ENCODE assay signal across 18 cellular contexts in the genomic region with DNA sequence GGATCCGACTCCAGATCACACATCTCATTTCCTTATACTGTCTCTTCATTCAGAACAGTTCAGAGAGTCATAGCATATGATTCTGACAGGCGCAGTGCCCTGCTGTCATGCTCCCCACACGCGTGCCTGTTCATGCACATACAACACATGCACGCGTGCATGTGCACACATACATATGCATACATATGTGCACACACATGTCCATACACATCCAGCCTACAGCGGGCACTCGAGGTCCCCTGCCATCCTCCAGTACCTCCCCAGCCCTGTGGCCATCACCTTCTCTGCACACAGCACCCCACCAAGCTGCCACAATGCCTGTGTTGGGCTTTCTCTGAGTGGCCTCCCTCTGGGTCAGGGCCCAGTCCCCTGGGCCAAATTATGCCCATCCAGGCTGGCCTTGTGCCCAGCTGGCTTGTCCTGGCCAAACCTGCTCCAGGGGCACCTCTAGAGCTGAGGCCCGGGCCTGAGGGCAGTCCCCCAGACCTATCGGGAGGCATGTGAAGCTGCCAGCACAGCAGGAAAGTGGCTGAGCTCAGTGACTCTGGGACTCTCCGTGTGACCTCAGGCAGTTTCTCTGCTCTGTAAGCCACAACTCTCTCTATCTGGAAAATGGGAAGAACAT. TPM values are rescaled to one million over a fixed set of nuclear protein-coding genes. Genes with fewer than 3 reads are reported as not detected.
A peak's percentile ranks its signal among the peaks of the same experiment; 100 is the strongest.
DNase-seq lines count a peak whose midpoint lies in the region; ATAC-seq and TF ChIP-seq lines count a peak whose summit lies in the region.
"Had no signal": no experiment of that assay in that cellular context is flagged by ENCODE, and none has a peak within 500 bp of the region (broad histone marks: within the 10 kb centered on the region; RNA-seq: fewer than 3 reads in every experiment).

No MANE protein-coding gene starts in this region.

- peaks cover 5% of the 10 kb centered on the region for H3K9me2 ChIP-seq in GM23338 (ENCODE audit: insufficient read depth)

- peaks cover 0 to 17% (median 8%) of the 10 kb centered on the region in 4 donors for H3K9me3 ChIP-seq in esophagus muscularis mucosa
- no peaks in the 10 kb centered on the region for H3K9me3 ChIP-seq in neural progenitor cell (ENCODE audit: low read depth)

- TF ChIP-seq EP300 in esophagus muscularis mucosa (IDR thresholded peaks at IDR 0.05): no peak

- peak overlapping the region; percentile 52; the same call in 1 of the 2 replicates for H3K4me3 ChIP-seq in GM23338
- H3K4me3 ChIP-seq in esophagus muscularis mucosa: no peak overlapping the region
- no peak overlapping the region for H3K4me3 ChIP-seq in neural progenitor cell
- H3K4me3 ChIP-seq: PC-9 had no signal

- H3K4me2 ChIP-seq in GM23338: peak overlapping the region; percentile 84
- H3K4me2 ChIP-seq in neural progenitor cell: peak overlapping the region; percentile 79

- ATAC-seq in GM23338: no peak
- ATAC-seq in GM18907 (IDR thresholded peaks at IDR 0.05; ENCODE audit: unreplicated experiment): no peak

- H3K4me1 Mint-ChIP-seq in GM23338 (peaks cover 27% of the 10 kb centered on the region), neural progenitor cell (peaks cover 11% of the 10 kb centered on the region)
- H3K4me1 Mint-ChIP-seq: CD4-positive, alpha-beta memory T cell had no signal

- no peak for DNase-seq in GM23338 (ENCODE audit: low spot score)
- DNase-seq in esophagus muscularis mucosa (ENCODE audit: extremely low spot score): peak; percentile 60
- DNase-seq in neural progenitor cell (ENCODE audit: low spot score): no peak
- no peak for DNase-seq in activated gamma-delta T cell (lab: John Stamatoyannopoulos, UW)
- DNase-seq in activated CD8-positive, alpha-beta memory T cell treated with anti-CD3 and anti-CD28 coated beads, Interleukin-2, amount 50 U/mL, for 48 hours: no peak
- DNase-seq: ACHN; CD4-positive, alpha-beta memory T cell; DMS79; KG1; NCI-H1048; NCI-H1436 treated with DMSO at 0.1 percent for 48 hours; NCI-H510A; NCI-H774; PC-9 had no signal

- H3K9me3 Mint-ChIP-seq in GM23338: peaks cover 20% of the 10 kb centered on the region
- H3K9me3 Mint-ChIP-seq in neural progenitor cell: peaks cover 18% of the 10 kb centered on the region

- no peaks in the 10 kb centered on the region; the same call in 1 of the 2 replicates for H3K36me3 ChIP-seq in GM23338 (ENCODE audit: insufficient read depth)
- no peaks in the 10 kb centered on the region for H3K36me3 ChIP-seq in esophagus muscularis mucosa
- H3K36me3 ChIP-seq in neural progenitor cell: no peaks in the 10 kb centered on the region

- H3K79me2 ChIP-seq in GM23338 (replicated peaks; ENCODE audit: insufficient read depth): no peaks in the 10 kb centered on the region
- no peaks in the 10 kb centered on the region for H3K79me2 ChIP-seq in neural progenitor cell (ENCODE audit: low read depth)

- TF ChIP-seq CTCF in C4-2B (conservative IDR thresholded peaks at IDR 0.05) (no peak), GM23338 (conservative IDR thresholded peaks at IDR 0.05; ENCODE audit: low read depth in 2 of 2) (no peak), esophagus muscularis mucosa (IDR thresholded peaks at IDR 0.05) (no peak), neural progenitor cell (IDR thresholded peaks at IDR 0.05) (no peak)

- H4K20me1 ChIP-seq in GM23338 (replicated peaks; ENCODE audit: insufficient read depth) (no peaks in the 10 kb centered on the region), neural progenitor cell (ENCODE audit: low read depth) (no peaks in the 10 kb centered on the region)

- H3K4me1 ChIP-seq in GM23338 (ENCODE audit: insufficient read depth) (peaks cover 20% of the 10 kb centered on the region), esophagus muscularis mucosa (no peaks in the 10 kb centered on the region), neural progenitor cell (peaks cover 11% of the 10 kb centered on the region)

- H3F3A ChIP-seq in GM23338 (replicated peaks; ENCODE audit: low read depth): no peaks in the 10 kb centered on the region
- H3F3A ChIP-seq in neural progenitor cell (ENCODE audit: low read depth): no peaks in the 10 kb centered on the region

- H3K27ac ChIP-seq in C4-2B (peak overlapping the region; percentile 76; the same call in 1 of the 2 replicates), GM23338 (ENCODE audit: low read depth) (no peak overlapping the region), esophagus muscularis mucosa (replicated peaks in 1 of 4) (no peak overlapping the region), neural progenitor cell (no peak overlapping the region)
- H3K27ac ChIP-seq: PC-9 had no signal

- peaks cover 5% of the 10 kb centered on the region for H3K36me3 Mint-ChIP-seq in GM23338 (ENCODE audit: low read depth)
- H3K36me3 Mint-ChIP-seq in neural progenitor cell: no peaks in the 10 kb centered on the region
- H3K36me3 Mint-ChIP-seq: CD4-positive, alpha-beta memory T cell had no signal

- no peak overlapping the region for H3K9ac ChIP-seq in neural progenitor cell

- H3K27me3 Mint-ChIP-seq in GM23338 (ENCODE audit: insufficient read depth, low read depth, poor library complexity): peaks cover 37% of the 10 kb centered on the region
- peaks cover 12% of the 10 kb centered on the region for H3K27me3 Mint-ChIP-seq in neural progenitor cell (ENCODE audit: insufficient read depth, low read depth)

- H3K27ac Mint-ChIP-seq in GM23338 (no peak overlapping the region), neural progenitor cell (peak overlapping the region; percentile 58)
- H3K27ac Mint-ChIP-seq: CD4-positive, alpha-beta memory T cell had no signal

- H3K27me3 ChIP-seq in GM23338 (ENCODE audit: insufficient read depth): peaks cover 32% of the 10 kb centered on the region
- peaks cover 0 to 46% (median 0%) of the 10 kb centered on the region in 4 donors for H3K27me3 ChIP-seq in esophagus muscularis mucosa
- peaks cover 18% of the 10 kb centered on the region for H3K27me3 ChIP-seq in neural progenitor cell

- intact Hi-C loops in esophagus muscularis mucosa (cut with DNase I): no loop called here

- H3K4me3 Mint-ChIP-seq in GM23338 (peak overlapping the region; percentile 56), neural progenitor cell (no peak overlapping the region)
- H3K4me3 Mint-ChIP-seq: CD4-positive, alpha-beta memory T cell had no signal

- H2AFZ ChIP-seq in GM23338 (peak overlapping the region; percentile 99; the same call in 1 of the 2 replicates), neural progenitor cell (replicated peaks) (no peak overlapping the region)

- 90% methylated on average over 10 of the region's 11 CpGs for WGBS in esophagus muscularis mucosa

- no peak for TF ChIP-seq POLR2A in esophagus muscularis mucosa (IDR thresholded peaks at IDR 0.05; ENCODE audit: low read depth)

TF ChIP-seq in GM23338, 12 proteins besides CTCF, POLR2A, EP300 and RAD21 (continues in another document):
- TF ChIP-seq CREB1 (CRISPR knock-in tag; IDR thresholded peaks at IDR 0.05; ENCODE audit: low read depth): no peak
- no peak for TF ChIP-seq POLR2AphosphoS5 (IDR thresholded peaks at IDR 0.05; ENCODE audit: low read depth)
- TF ChIP-seq EZH2 (IDR thresholded peaks at IDR 0.05; ENCODE audit: low read depth, unreplicated experiment): no peak
- TF ChIP-seq, protein P1, sequence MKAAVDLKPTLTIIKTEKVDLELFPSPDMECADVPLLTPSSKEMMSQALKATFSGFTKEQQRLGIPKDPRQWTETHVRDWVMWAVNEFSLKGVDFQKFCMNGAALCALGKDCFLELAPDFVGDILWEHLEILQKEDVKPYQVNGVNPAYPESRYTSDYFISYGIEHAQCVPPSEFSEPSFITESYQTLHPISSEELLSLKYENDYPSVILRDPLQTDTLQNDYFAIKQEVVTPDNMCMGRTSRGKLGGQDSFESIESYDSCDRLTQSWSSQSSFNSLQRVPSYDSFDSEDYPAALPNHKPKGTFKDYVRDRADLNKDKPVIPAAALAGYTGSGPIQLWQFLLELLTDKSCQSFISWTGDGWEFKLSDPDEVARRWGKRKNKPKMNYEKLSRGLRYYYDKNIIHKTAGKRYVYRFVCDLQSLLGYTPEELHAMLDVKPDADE (IDR thresholded peaks at IDR 0.05): no peak
- no peak for TF ChIP-seq STAT1 (IDR thresholded peaks at IDR 0.05; ENCODE audit: unreplicated experiment)

RNA-seq across cellular contexts. Expression of a gene that starts 49.4 kb away (rescaled TPM):
- 6.7 and 9.8 TPM in 2 replicates for total RNA-seq in GM23338 (2014; rRNA removed; shearing (Covaris generic))
- 3.8 and 5.5 TPM in 2 replicates for polyA plus RNA-seq in GM23338 (2016; fragmentation: Nextera tagmentation; extraction: Ambion mirVana)
- total RNA-seq in esophagus muscularis mucosa: 1 to 10 TPM; 1.7 to 4.0 (median 3.0) TPM
- total RNA-seq in neural progenitor cell (ENCODE audit: low replicate concordance): 1.4 and 2.7 TPM in 2 replicates
- total RNA-seq: CD4-positive, alpha-beta memory T cell; PC-9; SK-MEL-5 had no signal
- polyA plus RNA-seq: CD4-positive, alpha-beta memory T cell; HepG2 had no signal
